Comparison of ENCODE assay signal across 8 cellular contexts in genomic region chr7:134546903-134547737, GRCh38. TPM values are rescaled to one million over a fixed set of nuclear protein-coding genes. Genes with fewer than 3 reads are reported as not detected.
DNase-seq lines count a peak whose midpoint lies in the region; ATAC-seq, FAIRE-seq and TF ChIP-seq lines count a peak whose summit lies in the region.

No MANE protein-coding gene starts in this region.

- peak overlapping the region; percentile 79 to 86 for H3K27ac ChIP-seq in A549
- no peak overlapping the region for H3K27ac ChIP-seq in effector memory CD4-positive, alpha-beta T cell (ENCODE audit: insufficient read depth, low read length, poor library complexity, severe bottlenecking)

- peak; percentile 100 for TF ChIP-seq CTCF in A549 (IDR thresholded peaks at IDR 0.05)

- peaks cover 68% of the 10 kb centered on the region for H3K4me1 ChIP-seq in A549
- no peaks in the 10 kb centered on the region for H3K4me1 ChIP-seq in effector memory CD4-positive, alpha-beta T cell (ENCODE audit: control insufficient read depth, insufficient read depth, low read length, poor library complexity, severe bottlenecking)

- CTCF ChIA-PET in A549 (lab: Yijun Ruan, JAX), result interaction anchor here (0.6 to 31.0 kb wide), 60 partner anchors 8 to 553 kb away, joined by 3 to 914 read pairs (median 4); partner anchors contain the start of genes AKR1B10 and SLC35B4

- no peak for TF ChIP-seq POLR2A in A549 (IDR thresholded peaks at IDR 0.05; ENCODE audit: low read length)

- no peak for TF ChIP-seq EP300 in A549 (IDR thresholded peaks at IDR 0.05)

- ATAC-seq in A549 (peak; percentile 28 to 59), GM18517 (IDR thresholded peaks at IDR 0.05; ENCODE audit: unreplicated experiment) (peak; percentile 56), HG03103 (IDR thresholded peaks at IDR 0.05; ENCODE audit: low read depth, unreplicated experiment) (peak; percentile 34)

- no peaks in the 10 kb centered on the region for H3K36me3 ChIP-seq in effector memory CD4-positive, alpha-beta T cell (ENCODE audit: control insufficient read depth, insufficient read depth, low read length)

- peak; percentile 84 to 86 for TF ChIP-seq RAD21 in A549 (conservative IDR thresholded peaks at IDR 0.05 in 1 of 2, IDR thresholded peaks at IDR 0.05 in 1 of 2)

- H3K9me3 ChIP-seq in A549, result no peaks in the 10 kb centered on the region
- no peaks in the 10 kb centered on the region for H3K9me3 ChIP-seq in effector memory CD4-positive, alpha-beta T cell (ENCODE audit: control insufficient read depth, low read length)

- DNase-seq in A549 (ENCODE audit: low read depth in 1 of 2, low spot score in 1 of 2), result peak; percentile 85 to 90
- peak; percentile 39 for DNase-seq in NCI-H510A (lab: John Stamatoyannopoulos, UW)
- peak; percentile 77 to 80 for DNase-seq in activated CD4-positive, alpha-beta T cell treated with anti-CD3 and anti-CD28 coated beads, Interleukin-2, amount 50 U/mL, for 48 hours
- DNase-seq in effector memory CD4-positive, alpha-beta T cell, result peak; percentile 22 to 46 (median 23)
- peak; percentile 76 for DNase-seq in medulla oblongata (ENCODE audit: extremely low spot score)
- peak; percentile 34 for DNase-seq in stimulated activated CD8-positive, alpha-beta memory T cell treated with anti-CD3 and anti-CD28 coated beads, Interleukin-12 subunit alpha, Interleukin-12 subunit beta, amount 100 ng/mL, for 24 hours (ENCODE audit: extremely low read depth)

- H3K27me3 ChIP-seq in effector memory CD4-positive, alpha-beta T cell (replicated peaks; ENCODE audit: control insufficient read depth, insufficient read depth, low read length, poor library complexity, severe bottlenecking), result peaks cover 6% of the 10 kb centered on the region

- FAIRE-seq in A549 (lab: Jason Lieb, UNC), result peak; percentile 84

- H3K4me3 ChIP-seq in A549, result peak overlapping the region; percentile 24
- no peak overlapping the region for H3K4me3 ChIP-seq in effector memory CD4-positive, alpha-beta T cell (ENCODE audit: insufficient read depth, low read depth, low read length, poor library complexity, severe bottlenecking)

- POLR2A ChIA-PET in A549 (lab: Yijun Ruan, JAX), result interaction anchor here (0.6 to 1.8 kb wide), 5 partner anchors 8 to 558 kb away, joined by 3 to 7 read pairs (median 4); partner anchors contain the start of gene AKR1B10

- WGBS in A549 (ENCODE audit: missing lambda C conversion rate), result 11% methylated on average over 9 of the region's 9 CpGs

- peak overlapping the region; percentile 76 for H3K4me2 ChIP-seq in A549

TF ChIP-seq in A549, 52 proteins besides CTCF, POLR2A, EP300 and RAD21:
- TF ChIP-seq HOXA7 (CRISPR knock-in tag; IDR thresholded peaks at IDR 0.05) (no peak), HMGXB4 (CRISPR knock-in tag; IDR thresholded peaks at IDR 0.05; ENCODE audit: borderline replicate concordance) (no peak), FOSL2 (IDR thresholded peaks at IDR 0.05) (no peak), FOSL2 (CRISPR knock-in tag; IDR thresholded peaks at IDR 0.05) (0 out of 2 replicates have a peak, but pooled peaks have one; percentile 4), ZNF302 (CRISPR knock-in tag; IDR thresholded peaks at IDR 0.05) (no peak), JUN (IDR thresholded peaks at IDR 0.05) (peak in 1 of 2 experiments; percentile 58; a peak in 2 of 5 replicates), MAX (IDR thresholded peaks at IDR 0.05) (peak; percentile 39; the same call in 1 of the 2 replicates), RNF2 (IDR thresholded peaks at IDR 0.05; ENCODE audit: borderline replicate concordance, low read depth) (no peak), SMC3 (IDR thresholded peaks at IDR 0.05) (peak; percentile 96), KDM1A (IDR thresholded peaks at IDR 0.05; ENCODE audit: low read depth) (no peak)
- TF ChIP-seq, protein P1, sequence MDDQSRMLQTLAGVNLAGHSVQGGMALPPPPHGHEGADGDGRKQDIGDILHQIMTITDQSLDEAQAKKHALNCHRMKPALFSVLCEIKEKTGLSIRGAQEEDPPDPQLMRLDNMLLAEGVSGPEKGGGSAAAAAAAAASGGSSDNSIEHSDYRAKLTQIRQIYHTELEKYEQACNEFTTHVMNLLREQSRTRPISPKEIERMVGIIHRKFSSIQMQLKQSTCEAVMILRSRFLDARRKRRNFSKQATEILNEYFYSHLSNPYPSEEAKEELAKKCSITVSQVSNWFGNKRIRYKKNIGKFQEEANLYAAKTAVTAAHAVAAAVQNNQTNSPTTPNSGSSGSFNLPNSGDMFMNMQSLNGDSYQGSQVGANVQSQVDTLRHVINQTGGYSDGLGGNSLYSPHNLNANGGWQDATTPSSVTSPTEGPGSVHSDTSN (IDR thresholded peaks at IDR 0.05), result peak; percentile 85; the same call in 1 of the 2 replicates

RNA-seq across cellular contexts. Expression of gene AKR1B15, which starts 1.8 kb away (rescaled TPM):
- 17.9 and 19.9 TPM in 2 replicates for polyA plus RNA-seq in A549 (2011; rRNA removed)
- 2.1 and 2.3 TPM in 2 replicates for polyA plus RNA-seq in A549 (2012; cell fraction: cytosol; rRNA removed)
- 1.6 and 3.6 TPM in 2 replicates for polyA plus RNA-seq in A549 (2012; cell fraction: nucleus; rRNA removed)
- polyA plus RNA-seq in A549 (2017; fragmentation: RNase III; extraction: RNeasy Plus Mini Kit Qiagen cat#74134 plus additional on column Dnase treatment), result 22.0 to 26.7 TPM (median 24.7 TPM) in 3 replicates
- 12.8 and 12.9 TPM in 2 replicates for polyA minus RNA-seq in A549 (2011; rRNA and poly(A)+ RNA removed)

RNA-seq across cellular contexts. Expression of gene AKR1B10, which starts 19.8 kb away (rescaled TPM):
- polyA plus RNA-seq in A549 (2011; rRNA removed) (5,007 and 5,423 TPM in 2 replicates), A549 (2017; fragmentation: RNase III; extraction: RNeasy Plus Mini Kit Qiagen cat#74134 plus additional on column Dnase treatment) (2,953 to 3,542 TPM (median 3,237 TPM) in 3 replicates)
- polyA plus RNA-seq in A549 (2012; cell fraction: cytosol; rRNA removed), result 2,033 and 2,091 TPM in 2 replicates
- polyA plus RNA-seq in A549 (2012; cell fraction: nucleus; rRNA removed), result 892 and 1,126 TPM in 2 replicates
- polyA minus RNA-seq in A549 (2011; rRNA and poly(A)+ RNA removed), result 2,016 and 2,285 TPM in 2 replicates

Comparison
In these comparisons a context has a peak if more than half of its experiments do, and no peak if none do; other contexts are left out.
1. DNase-seq: peak in every context shown above with its lines; median percentile 88 in A549; 78 in activated CD4-positive, alpha-beta T cell treated with anti-CD3 and anti-CD28 coated beads, Interleukin-2, amount 50 U/mL, for 48 hours; 76 in medulla oblongata; 39 in NCI-H510A; 34 in stimulated activated CD8-positive, alpha-beta memory T cell treated with anti-CD3 and anti-CD28 coated beads, Interleukin-12 subunit alpha, Interleukin-12 subunit beta, amount 100 ng/mL, for 24 hours; 23 in effector memory CD4-positive, alpha-beta T cell.